ENCODE assay signal across 10 cellular contexts in genomic region chr14:23365353-23366162, GRCh38. TPM values are rescaled to one million over a fixed set of nuclear protein-coding genes. Genes with fewer than 3 reads are reported as not detected.
A peak's percentile ranks its signal among the peaks of the same experiment; 100 is the strongest.
DNase-seq lines count a peak whose midpoint lies in the region; ATAC-seq and TF ChIP-seq lines count a peak whose summit lies in the region.
"Had no signal": no experiment of that assay in that cellular context is flagged by ENCODE, and none has a peak within 500 bp of the region (broad histone marks: within the 10 kb centered on the region; RNA-seq: fewer than 3 reads in every experiment).

No MANE protein-coding gene starts in this region.

- peaks cover 32% of the 10 kb centered on the region for H3K79me2 ChIP-seq in GM23248 (ENCODE audit: insufficient read depth)
- no peaks in the 10 kb centered on the region for H3K79me2 ChIP-seq in mammary epithelial cell (ENCODE audit: insufficient read depth, low read length)

- no peak for TF ChIP-seq EP300 in sigmoid colon (IDR thresholded peaks at IDR 0.05)

- dilution Hi-C loops in mammary epithelial cell (cut with HindIII; ENCODE audit: low sequenced_read_pairs), result loop anchor here (5.0 kb wide), 3 partner anchors 38 to 103 kb away; partner anchors contain the start of gene MYH7

- H3K9ac ChIP-seq in GM23248, result peak overlapping the region; percentile 95
- no peak overlapping the region for H3K9ac ChIP-seq in mammary epithelial cell (ENCODE audit: insufficient read depth, low read length)
- H3K9ac ChIP-seq in iPS-20b (ENCODE audit: low read depth, low read length), result peak overlapping the region; percentile 89; the same call in 1 of the 2 replicates

- no peak for ATAC-seq in HG03378 (IDR thresholded peaks at IDR 0.05; ENCODE audit: unreplicated experiment)

- no TSS peak for BruUV-seq in mammary epithelial cell (replicated peaks; lab: Mats Ljungman, UMichigan)

- no peaks in the 10 kb centered on the region for H3K9me3 ChIP-seq in GM23248 (ENCODE audit: low read depth)
- H3K9me3 ChIP-seq in mammary epithelial cell (replicated peaks; ENCODE audit: insufficient read depth, low read length), result no peaks in the 10 kb centered on the region
- no peaks in the 10 kb centered on the region for H3K9me3 ChIP-seq in iPS-20b (ENCODE audit: insufficient read depth, low read depth, low read length)
- no peaks in the 10 kb centered on the region for H3K9me3 ChIP-seq in sigmoid colon
- H3K9me3 ChIP-seq in BE2C, result no peaks in the 10 kb centered on the region

- H3K27me3 ChIP-seq in GM23248 (replicated peaks; ENCODE audit: insufficient read depth), result no peaks in the 10 kb centered on the region
- peaks cover 7% of the 10 kb centered on the region for H3K27me3 ChIP-seq in mammary epithelial cell (ENCODE audit: insufficient read depth, low read length)
- H3K27me3 ChIP-seq in iPS-20b (ENCODE audit: insufficient read depth, low read length), result peaks cover 31% of the 10 kb centered on the region
- no peaks in the 10 kb centered on the region for H3K27me3 ChIP-seq in sigmoid colon
- no peaks in the 10 kb centered on the region for H3K27me3 ChIP-seq in BE2C

- no peaks in the 10 kb centered on the region for H3K9me2 ChIP-seq in GM23248 (ENCODE audit: insufficient read depth)

- H3K36me3 ChIP-seq in GM23248 (ENCODE audit: low read depth), result no peaks in the 10 kb centered on the region
- H3K36me3 ChIP-seq in mammary epithelial cell (ENCODE audit: insufficient read depth, low read length), result no peaks in the 10 kb centered on the region
- H3K36me3 ChIP-seq in iPS-20b (ENCODE audit: insufficient read depth, low read depth, low read length), result peaks cover 24% of the 10 kb centered on the region; the same call in 1 of the 2 replicates
- no peaks in the 10 kb centered on the region for H3K36me3 ChIP-seq in sigmoid colon
- no peaks in the 10 kb centered on the region for H3K36me3 ChIP-seq in BE2C

- H2AFZ ChIP-seq in GM23248 (peak overlapping the region; percentile 76), mammary epithelial cell (ENCODE audit: low read depth, low read length) (peak overlapping the region; percentile 93)

- H4K20me1 ChIP-seq in GM23248 (ENCODE audit: insufficient read depth) (no peaks in the 10 kb centered on the region), mammary epithelial cell (ENCODE audit: insufficient read depth, low read length) (no peaks in the 10 kb centered on the region)

- in situ Hi-C loops in GM23248 (cut with MboI) (no loop called here), mammary epithelial cell (cut with MboI; ENCODE audit: low sequenced_read_pairs in 2 of 2) (loop anchor here in 1 of 2 donors (10.0 kb wide), 1 partner anchor 101 kb away; no protein-coding TSS in a partner anchor)

- DNase-seq in GM23248 (peak; percentile 46), mammary epithelial cell (no peak), sigmoid colon (no peak), glomerular visceral epithelial cell (ENCODE audit: extremely low spot score) (no peak), BE2C (no peak), cerebellar cortex (ENCODE audit: low spot score) (no peak)
- DNase-seq: activated gamma-delta T cell had no signal

- intact Hi-C loops in mammary epithelial cell (cut with micrococcal nuclease) (no loop called here), sigmoid colon (cut with DNase I) (loop anchor here (2.0 to 5.0 kb wide), 3 partner anchors 13 to 192 kb away; partner anchors contain the start of genes NGDN, SLC22A17 and THTPA)

- CTCF ChIA-PET in mammary epithelial cell (lab: Charles Lee; ENCODE audit: low non-redundant PET), result no interaction called here

- H3K4me2 ChIP-seq in GM23248 (ENCODE audit: unreplicated experiment), result peak overlapping the region; percentile 96
- H3K4me2 ChIP-seq in mammary epithelial cell (ENCODE audit: insufficient read depth, low read depth, low read length), result peak overlapping the region; percentile 77

- 1 to 2% methylated on average over 66 of the region's 80 CpGs for WGBS in GM23248 (ENCODE audit: low coverage in 1 of 2, low lambda C conversion rate in 2 of 2, missing lambda C conversion rate in 2 of 2), 2 experiments
- 3% methylated on average over 14 of the region's 80 CpGs for WGBS in mammary epithelial cell (ENCODE audit: low coverage, missing lambda C conversion rate)
- WGBS in sigmoid colon, 2 donors, result 2% methylated on average over 80 of the region's 80 CpGs

- H3K4me3 ChIP-seq in GM23248 (peak overlapping the region; percentile 85), mammary epithelial cell (replicated peaks in 1 of 3; ENCODE audit: insufficient read depth in 1 of 3, low read depth in 2 of 3, low read length in 3 of 3) (peak overlapping the region in 2 of 3 experiments; percentile 2 to 34), iPS-20b (ENCODE audit: low read length) (peak overlapping the region; percentile 79), sigmoid colon (peak overlapping the region; percentile 42 to 75 (median 65)), BE2C (ENCODE audit: low read depth, low read length) (no peak overlapping the region)

- no peak for TF ChIP-seq POLR2A in sigmoid colon (IDR thresholded peaks at IDR 0.05)

- TF ChIP-seq CTCF in mammary epithelial cell (conservative IDR thresholded peaks at IDR 0.05 in 1 of 2, IDR thresholded peaks at IDR 0.05 in 1 of 2; ENCODE audit: extremely low read depth in 1 of 2, insufficient read depth in 1 of 2, low read depth in 1 of 2, low read length in 2 of 2), result no peak
- TF ChIP-seq CTCF in sigmoid colon (IDR thresholded peaks at IDR 0.05), result no peak
- TF ChIP-seq CTCF in BE2C (IDR thresholded peaks at IDR 0.05; ENCODE audit: low read depth, low read length), result no peak

- H3K27ac ChIP-seq in GM23248 (peak overlapping the region; percentile 79), mammary epithelial cell (ENCODE audit: insufficient read depth, low read depth, low read length) (no peak overlapping the region), iPS-20b (ENCODE audit: low read length) (peak overlapping the region; percentile 88), sigmoid colon (peak overlapping the region; percentile 92 to 98 (median 94))

- H3F3A ChIP-seq in GM23248 (ENCODE audit: insufficient read depth), result peaks cover 21% of the 10 kb centered on the region

- H3K4me1 ChIP-seq in GM23248 (ENCODE audit: insufficient read depth) (peaks cover 17% of the 10 kb centered on the region), mammary epithelial cell (ENCODE audit: insufficient read depth, low read length) (peaks cover 22% of the 10 kb centered on the region), iPS-20b (ENCODE audit: insufficient read depth, low read length) (peaks cover 17% of the 10 kb centered on the region; the same call in 1 of the 2 replicates), sigmoid colon (peaks cover 0 to 61% (median 33%) of the 10 kb centered on the region in 4 donors), BE2C (no peaks in the 10 kb centered on the region)

RNA-seq across cellular contexts. Expression of gene EFS, which starts 0.6 kb away (rescaled TPM):
- total RNA-seq in GM23248 (2014; rRNA removed; shearing (Covaris generic)), result 8.6 and 17.3 TPM in 2 replicates
- polyA plus RNA-seq in GM23248 (2016; fragmentation: Nextera tagmentation; extraction: Ambion mirVana) (3.9 and 4.2 TPM in 2 replicates), mammary epithelial cell (0.37 TPM), sigmoid colon (1 to 10 TPM in 2 of 3 donors, under 1 TPM in 1; 0.46 to 3.0 (median 2.9) TPM)
- total RNA-seq in mammary epithelial cell (1 to 10 TPM; 1.4 to 6.2 TPM), sigmoid colon (10 to 100 TPM in 3 of 4 donors, 1 to 10 TPM in 1; 10.0 to 19.9 (median 11.5) TPM)
- polyA minus RNA-seq in mammary epithelial cell, result not detected
- polyA plus RNA-seq in BE2C (2012; ENCODE audit: insufficient read depth, insufficient read length, low read depth), result not detected

RNA-seq across cellular contexts. Expression of gene IL25, which starts 7.1 kb away (rescaled TPM):
- total RNA-seq in GM23248 (2014; rRNA removed; shearing (Covaris generic)), result not detected in 2 replicates
- polyA plus RNA-seq in GM23248 (2016; fragmentation: Nextera tagmentation; extraction: Ambion mirVana) (not detected in 2 replicates), mammary epithelial cell (not detected), sigmoid colon (not detected)
- total RNA-seq in mammary epithelial cell (not detected), sigmoid colon (not detected)
- polyA minus RNA-seq in mammary epithelial cell, result not detected
- polyA plus RNA-seq in BE2C (2012; ENCODE audit: insufficient read depth, insufficient read length, low read depth), result not detected
- total RNA-seq: renal cortical epithelial cell had no signal

RNA-seq across cellular contexts. Expression of gene CMTM5, which starts 11.3 kb away (rescaled TPM):
- not detected in 2 replicates for total RNA-seq in GM23248 (2014; rRNA removed; shearing (Covaris generic))
- not detected in 2 replicates for polyA plus RNA-seq in GM23248 (2016; fragmentation: Nextera tagmentation; extraction: Ambion mirVana)
- not detected for total RNA-seq in mammary epithelial cell
- not detected for polyA plus RNA-seq in mammary epithelial cell
- polyA minus RNA-seq in mammary epithelial cell, result not detected
- total RNA-seq in sigmoid colon, result 1 to 10 TPM; 1.8 to 4.6 (median 3.8) TPM
- 1 to 10 TPM in 1 of 3 donors, not detected in 2; 1.2 TPM for polyA plus RNA-seq in sigmoid colon
- polyA plus RNA-seq in BE2C (2012; ENCODE audit: insufficient read depth, insufficient read length, low read depth), result not detected
- total RNA-seq: renal cortical epithelial cell had no signal

RNA-seq across cellular contexts. Expression of gene SLC22A17, which starts 12.9 kb away (rescaled TPM):
- 32.8 and 42.3 TPM in 2 replicates for total RNA-seq in GM23248 (2014; rRNA removed; shearing (Covaris generic))
- polyA plus RNA-seq in GM23248 (2016; fragmentation: Nextera tagmentation; extraction: Ambion mirVana) (16.5 and 20.4 TPM in 2 replicates), mammary epithelial cell (1.7 TPM), sigmoid colon (10 to 100 TPM in 1 of 3 donors, under 1 TPM in 2; 0.60 to 10.6 (median 0.92) TPM)
- total RNA-seq in mammary epithelial cell (1 to 10 TPM; 4.2 to 5.1 TPM), sigmoid colon (10 to 100 TPM; 18.1 to 38.8 (median 26.3) TPM)
- polyA minus RNA-seq in mammary epithelial cell, result not detected
- 38.5 TPM for polyA plus RNA-seq in BE2C (2012; ENCODE audit: insufficient read depth, insufficient read length, low read depth)

RNA-seq across cellular contexts. Expression of gene MYH6, which starts 42.5 kb away (rescaled TPM):
- not detected in 2 replicates for total RNA-seq in GM23248 (2014; rRNA removed; shearing (Covaris generic))
- 0.80 TPM in 1 of 2 replicates, not detected in the other for polyA plus RNA-seq in GM23248 (2016; fragmentation: Nextera tagmentation; extraction: Ambion mirVana)
- total RNA-seq in mammary epithelial cell, result not detected
- polyA plus RNA-seq in mammary epithelial cell, result not detected
- polyA minus RNA-seq in mammary epithelial cell, result not detected
- not detected for total RNA-seq in sigmoid colon
- polyA plus RNA-seq in sigmoid colon, result 1 to 10 TPM; 1.5 to 4.9 (median 3.0) TPM
- polyA plus RNA-seq in BE2C (2012; ENCODE audit: insufficient read depth, insufficient read length, low read depth), result not detected
- total RNA-seq: renal cortical epithelial cell had no signal
